Comparison of ENCODE assay signal across 25 cellular contexts in genomic region chr6:1946583-1946982, GRCh38.
"Had no signal": no experiment of that assay in that cellular context is flagged by ENCODE, and none has a peak within 500 bp of the region (broad histone marks: within the 10 kb centered on the region; RNA-seq: fewer than 3 reads in every experiment).

No MANE protein-coding gene starts in this region.

- ATAC-seq: HepG2, Panc1, PC-3, Right ventricle myocardium inferior, SK-N-SH treated with all-trans-retinoic acid at 6 μM for 48 hours had no signal

- DNase-seq: IMR-90, Karpas-422, KG1, MM.1S, NCI-H1092 treated with DMSO at 0.1 percent for 48 hours, NCI-H1417 treated with DMSO at 0.1 percent for 48 hours, NCI-H146, NCI-H1694 treated with DMSO at 0.1 percent for 48 hours, NCI-H1930, NCI-H2081, NCI-H2107, NCI-H2171 treated with DMSO at 0.1 percent for 48 hours, NCI-H345, NCI-H510A, NCI-H524 treated with DMSO at 0.1 percent for 48 hours, NCI-H69, NCI-H774, PC-3, SHP77 treated with DMSO at 0.1 percent for 48 hours, SJCRH30, T-helper 1 cell had no signal

- H3K27me3 ChIP-seq: SJCRH30 had no signal

- H3K4me3 ChIP-seq: SJCRH30 had no signal

- H3K27ac ChIP-seq: SJCRH30 had no signal

- H3K4me1 ChIP-seq: SJCRH30 had no signal

- H3K9me3 ChIP-seq: SJCRH30 had no signal

- H3K36me3 ChIP-seq: SJCRH30 had no signal

- FAIRE-seq: HepG2 had no signal
